ENCODE assay signal across 3 cellular contexts in genomic region chr4:2789801-2790582, GRCh38.
TF ChIP-seq lines count a peak whose summit lies in the region.

No MANE protein-coding gene starts in this region.

TF ChIP-seq in SK-N-SH, 30 proteins besides CTCF, POLR2A, EP300 and RAD21:
- no peak for TF ChIP-seq TAF1 (IDR thresholded peaks at IDR 0.05; ENCODE audit: borderline replicate concordance, low read depth, low read length)
- no peak for TF ChIP-seq RCOR1 (IDR thresholded peaks at IDR 0.05; ENCODE audit: low read length)
- TF ChIP-seq IRF3 (IDR thresholded peaks at IDR 0.05; ENCODE audit: low read depth, low read length): no peak
- no peak for TF ChIP-seq NFIC (IDR thresholded peaks at IDR 0.05; ENCODE audit: borderline replicate concordance)
- TF ChIP-seq SMC3 (IDR thresholded peaks at IDR 0.05; ENCODE audit: low read depth, low read length): no peak
- no peak for TF ChIP-seq NRF1 (IDR thresholded peaks at IDR 0.05; ENCODE audit: low read depth, low read length)
- no peak for TF ChIP-seq YY1 (IDR thresholded peaks at IDR 0.05; ENCODE audit: low read depth)
TF ChIP-seq in SK-N-SH: peak in this region for 0.

TF ChIP-seq in SK-N-SH treated with all-trans-retinoic acid at 6 μM for 48 hours, 23 proteins besides CTCF, POLR2A, EP300 and RAD21:
- TF ChIP-seq OSR1 (CRISPR knock-in tag; IDR thresholded peaks at IDR 0.05) (no peak), ZNF565 (CRISPR knock-in tag; conservative IDR thresholded peaks at IDR 0.05; ENCODE audit: low read depth) (no peak), ZC3H10 (CRISPR knock-in tag; IDR thresholded peaks at IDR 0.05) (no peak), BACH2 (CRISPR knock-in tag; IDR thresholded peaks at IDR 0.05; ENCODE audit: borderline replicate concordance) (no peak), ZNF70 (CRISPR knock-in tag; IDR thresholded peaks at IDR 0.05) (no peak), ZFP30 (CRISPR knock-in tag; IDR thresholded peaks at IDR 0.05) (no peak), ISL1 (CRISPR knock-in tag; IDR thresholded peaks at IDR 0.05) (no peak), TOX (CRISPR knock-in tag; IDR thresholded peaks at IDR 0.05; ENCODE audit: borderline replicate concordance) (no peak), SNAI2 (CRISPR knock-in tag; IDR thresholded peaks at IDR 0.05) (no peak), POU6F1 (CRISPR knock-in tag; IDR thresholded peaks at IDR 0.05; ENCODE audit: borderline replicate concordance, low read depth) (no peak), TSHZ2 (CRISPR knock-in tag; IDR thresholded peaks at IDR 0.05) (no peak), ESRRG (CRISPR knock-in tag; IDR thresholded peaks at IDR 0.05) (no peak), ARNTL (CRISPR knock-in tag; IDR thresholded peaks at IDR 0.05; ENCODE audit: borderline replicate concordance, low read depth) (no peak), CSRNP3 (CRISPR knock-in tag; IDR thresholded peaks at IDR 0.05) (no peak)

TF ChIP-seq in H1, 55 proteins besides CTCF, POLR2A, EP300 and RAD21:
- TF ChIP-seq TCF12 (IDR thresholded peaks at IDR 0.05; ENCODE audit: low read depth, low read length): no peak
- no peak for TF ChIP-seq USF2 (IDR thresholded peaks at IDR 0.05; ENCODE audit: low read length)
- no peak for TF ChIP-seq EZH2 (IDR thresholded peaks at IDR 0.05; ENCODE audit: low read depth, low read length, severe bottlenecking)
- no peak for TF ChIP-seq TBP (IDR thresholded peaks at IDR 0.05; ENCODE audit: low read depth, low read length)
- TF ChIP-seq RXRA (IDR thresholded peaks at IDR 0.05; ENCODE audit: insufficient read depth, low read depth, low read length): no peak
- no peak for TF ChIP-seq FOSL1 (IDR thresholded peaks at IDR 0.05; ENCODE audit: insufficient read depth, low read depth, low read length)
- no peak for TF ChIP-seq TAF1 (IDR thresholded peaks at IDR 0.05; ENCODE audit: low read depth, low read length)
- TF ChIP-seq EGR1 (IDR thresholded peaks at IDR 0.05; ENCODE audit: borderline replicate concordance, low read depth, low read length): no peak
- TF ChIP-seq RNF2 (IDR thresholded peaks at IDR 0.05; ENCODE audit: borderline replicate concordance, low read depth, low read length, missing control alignments, poor library complexity, severe bottlenecking): no peak
- no peak for TF ChIP-seq MAX (IDR thresholded peaks at IDR 0.05)
- TF ChIP-seq JUND (IDR thresholded peaks at IDR 0.05; ENCODE audit: low read length): no peak
- no peak for TF ChIP-seq CEBPB (IDR thresholded peaks at IDR 0.05; ENCODE audit: low read depth, low read length)
- TF ChIP-seq JUN (IDR thresholded peaks at IDR 0.05; ENCODE audit: low read depth, low read length): no peak
- TF ChIP-seq CBX5 (IDR thresholded peaks at IDR 0.05; ENCODE audit: low read depth, low read length): no peak
- TF ChIP-seq NANOG (IDR thresholded peaks at IDR 0.05; ENCODE audit: insufficient read depth, low read depth, low read length, poor library complexity, severe bottlenecking): no peak
- TF ChIP-seq SIN3A (conservative IDR thresholded peaks at IDR 0.05 in 1 of 2, IDR thresholded peaks at IDR 0.05 in 1 of 2; ENCODE audit: low read depth in 1 of 2, low read length in 2 of 2): no peak
- no peak for TF ChIP-seq SUZ12 (IDR thresholded peaks at IDR 0.05; ENCODE audit: low read length)
- TF ChIP-seq TAF7 (optimal IDR thresholded peaks at IDR 0.05; ENCODE audit: borderline replicate concordance, low read depth, low read length): no peak
- no peak for TF ChIP-seq ASH2L (IDR thresholded peaks at IDR 0.05; ENCODE audit: low read length)
- TF ChIP-seq RFX5 (IDR thresholded peaks at IDR 0.05; ENCODE audit: borderline replicate concordance, low read depth, low read length): no peak
